ENCODE assay signal across 1 cellular context in genomic region chr19:41792513-41793413, GRCh38.
TF ChIP-seq lines count a peak whose summit lies in the region.

No MANE protein-coding gene starts in this region.

TF ChIP-seq in GM12878, 131 proteins besides CTCF, POLR2A, EP300 and RAD21:
- TF ChIP-seq RUNX3 (IDR thresholded peaks at IDR 0.05; ENCODE audit: low read length) = peak; percentile 49
- peak; percentile 69 for TF ChIP-seq YY1 (IDR thresholded peaks at IDR 0.05; ENCODE audit: low read depth, low read length)
- TF ChIP-seq ASH2L (IDR thresholded peaks at IDR 0.05; ENCODE audit: borderline replicate concordance, low read depth) = no peak
- TF ChIP-seq SMC3 (IDR thresholded peaks at IDR 0.05; ENCODE audit: borderline replicate concordance, low read length) = peak; percentile 84
- 0 out of 2 replicates have a peak, but pooled peaks have one; percentile 17 for TF ChIP-seq CREB1 (IDR thresholded peaks at IDR 0.05; ENCODE audit: low read depth)
- TF ChIP-seq CREM (IDR thresholded peaks at IDR 0.05; ENCODE audit: low read depth) = 0 out of 2 replicates have a peak, but pooled peaks have one; percentile 16
- no peak for TF ChIP-seq TARDBP (IDR thresholded peaks at IDR 0.05; ENCODE audit: borderline replicate concordance)
